In genomic region chr2:106193977-106194778, GRCh38 we compare ENCODE assay signal across 8 cellular contexts. TPM values are rescaled to one million over a fixed set of nuclear protein-coding genes. Genes with fewer than 3 reads are reported as not detected.
DNase-seq lines count a peak whose midpoint lies in the region; ATAC-seq and TF ChIP-seq lines count a peak whose summit lies in the region.

UXS1 (minus strand) TSS chr2:106194301; CDS start chr2:106194241, 60 bp downstream.

- H3K36me3 Mint-ChIP-seq in activated naive CD8-positive, alpha-beta T cell: peaks cover 17% of the 10 kb centered on the region

- H3K9me3 Mint-ChIP-seq in activated naive CD8-positive, alpha-beta T cell (ENCODE audit: low read depth): no peaks in the 10 kb centered on the region

- no peaks in the 10 kb centered on the region for H3K27me3 Mint-ChIP-seq in activated naive CD8-positive, alpha-beta T cell

- ATAC-seq in HG02610 (IDR thresholded peaks at IDR 0.05; ENCODE audit: unreplicated experiment): peak; percentile 60
- peak; percentile 83 for ATAC-seq in thoracic aorta (ENCODE audit: insufficient number of reproducible peaks, low FRiP score, low read depth)

- TF ChIP-seq CTCF in osteoblast (IDR thresholded peaks at IDR 0.05; ENCODE audit: extremely low read depth, low read depth, low read length) (no peak), thoracic aorta (IDR thresholded peaks at IDR 0.05) (no peak)

- H3K79me2 ChIP-seq in osteoblast (ENCODE audit: insufficient read depth, low read length): peaks cover 34% of the 10 kb centered on the region

- H3K4me1 ChIP-seq in osteoblast (ENCODE audit: insufficient read depth, low read length) (peaks cover 22% of the 10 kb centered on the region), thoracic aorta (ENCODE audit: control insufficient read depth in 1 of 2, low read depth in 2 of 2) (peaks cover 4 to 34% of the 10 kb centered on the region in 2 donors)

- H3K27ac ChIP-seq in osteoblast (ENCODE audit: low read depth, low read length) (peak within 1 kb of the TSS; percentile 61), thoracic aorta (peak within 1 kb of the TSS; percentile 49 to 64)

- no peaks in the 10 kb centered on the region for H3K27me3 ChIP-seq in osteoblast (ENCODE audit: insufficient read depth, low read length)
- H3K27me3 ChIP-seq in thoracic aorta (replicated peaks; ENCODE audit: insufficient read depth): no peaks in the 10 kb centered on the region

- H3K4me3 ChIP-seq in GM08714 (ENCODE audit: low read length) (peak within 1 kb of the TSS; percentile 85), osteoblast (ENCODE audit: insufficient read depth, low read length) (peak within 1 kb of the TSS; percentile 94), thoracic aorta (peak within 1 kb of the TSS; percentile 95)

- H3K4me3 Mint-ChIP-seq in activated naive CD8-positive, alpha-beta T cell: peak within 1 kb of the TSS; percentile 93

- H3K27ac Mint-ChIP-seq in activated naive CD8-positive, alpha-beta T cell: peak within 1 kb of the TSS; percentile 95

- H4K20me1 ChIP-seq in osteoblast (ENCODE audit: insufficient read depth, low read length): peaks cover 10% of the 10 kb centered on the region

- H3K4me2 ChIP-seq in osteoblast (ENCODE audit: insufficient read depth, low read length): peak within 1 kb of the TSS; percentile 83

- peak; percentile 92 for DNase-seq in NCI-H1092 treated with DMSO at 0.1 percent for 48 hours (lab: John Stamatoyannopoulos, UW)
- DNase-seq in SKM-1 (lab: John Stamatoyannopoulos, UW; ENCODE audit: unreplicated experiment): peak; percentile 76
- peak; percentile 99 for DNase-seq in glomerular visceral epithelial cell (ENCODE audit: extremely low spot score)
- peak; percentile 99 for DNase-seq in osteoblast (ENCODE audit: insufficient read length, low spot score, missing footprints)
- peak; percentile 88 for DNase-seq in thoracic aorta (ENCODE audit: low spot score)

- H3K9me3 ChIP-seq in osteoblast (ENCODE audit: low read depth, low read length) (no peaks in the 10 kb centered on the region), thoracic aorta (no peaks in the 10 kb centered on the region)

- H3K4me1 Mint-ChIP-seq in activated naive CD8-positive, alpha-beta T cell (ENCODE audit: low read depth): peaks cover 48% of the 10 kb centered on the region

- H2AFZ ChIP-seq in osteoblast (ENCODE audit: low read length): peak within 1 kb of the TSS; percentile 92

- H3K36me3 ChIP-seq in osteoblast (ENCODE audit: insufficient read depth, low read length) (no peaks in the 10 kb centered on the region), thoracic aorta (no peaks in the 10 kb centered on the region)

RNA-seq across cellular contexts. Expression of gene UXS1, which starts in this region (rescaled TPM):
- total RNA-seq in osteoblast (22.8 and 31.5 TPM in 2 replicates), thoracic aorta (10 to 100 TPM; 28.3 to 49.1 TPM)

Comparison
In these comparisons a context has a peak if more than half of its experiments do, and no peak if none do; other contexts are left out.
1. Peak in every context shown above with its lines: DNase-seq, ATAC-seq, H3K4me3 ChIP-seq and H3K27ac ChIP-seq.